ENCODE assay signal across 1 cellular context in the genomic region with DNA sequence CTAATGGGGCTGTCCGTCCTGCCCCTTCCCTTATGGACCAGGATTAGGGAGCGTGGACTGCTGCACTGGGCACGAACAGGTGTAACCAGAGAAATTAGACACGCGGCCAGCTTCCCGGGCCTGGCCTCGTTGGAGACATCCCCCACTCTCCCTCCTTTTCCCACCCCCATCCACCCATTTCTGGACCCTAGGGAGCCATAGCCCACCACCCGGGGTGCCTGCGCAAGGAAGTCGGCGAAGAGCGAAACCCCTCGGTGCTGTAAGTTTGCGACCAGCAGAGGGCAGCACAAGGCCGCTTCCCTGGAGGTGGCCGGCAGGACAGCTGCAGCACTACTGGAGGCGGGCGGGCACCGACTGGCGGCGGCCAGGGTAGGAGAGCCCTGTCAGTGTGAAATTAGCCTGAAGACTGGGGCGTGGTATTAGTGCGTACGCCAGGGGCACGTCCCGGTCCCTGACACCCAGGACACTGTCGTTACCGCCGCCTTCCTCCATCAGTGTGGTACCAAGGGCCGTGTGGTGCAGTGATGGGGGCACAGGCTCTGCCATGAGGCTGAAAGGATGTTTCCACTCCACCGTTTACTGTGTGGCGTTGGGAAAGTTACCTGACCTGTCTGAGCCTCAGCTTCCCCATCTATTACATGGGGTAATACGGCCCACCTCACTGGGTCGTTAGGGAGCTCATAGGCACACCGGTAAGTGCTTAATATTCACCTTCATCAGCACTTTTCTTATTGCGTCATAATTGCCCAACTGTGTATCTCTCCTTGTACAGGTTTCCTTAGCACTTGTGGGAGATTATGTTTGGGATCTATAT.
TF ChIP-seq lines count a peak whose summit lies in the region.

No MANE protein-coding gene starts in this region.

TF ChIP-seq in HepG2, 621 proteins besides CTCF, POLR2A, EP300 and RAD21 (continued from another document and continues in another):
- no peak for TF ChIP-seq ZHX2 (IDR thresholded peaks at IDR 0.05; ENCODE audit: low read depth)
- TF ChIP-seq ZHX2 (CRISPR knock-in tag; IDR thresholded peaks at IDR 0.05; ENCODE audit: borderline replicate concordance): no peak
- TF ChIP-seq FOXK2 (IDR thresholded peaks at IDR 0.05): no peak
- peak; percentile 99 for TF ChIP-seq STAG1 (CRISPR knock-in tag; IDR thresholded peaks at IDR 0.05)
- peak; percentile 77 for TF ChIP-seq TEAD3 (CRISPR knock-in tag; optimal IDR thresholded peaks at IDR 0.05; ENCODE audit: borderline replicate concordance)
- TF ChIP-seq ZNF160 (CRISPR knock-in tag; IDR thresholded peaks at IDR 0.05): no peak
- TF ChIP-seq DZIP1 (CRISPR knock-in tag; IDR thresholded peaks at IDR 0.05): no peak
- peak; percentile 61 for TF ChIP-seq POGZ (CRISPR knock-in tag; IDR thresholded peaks at IDR 0.05)
- no peak for TF ChIP-seq BCL6 (CRISPR knock-in tag; IDR thresholded peaks at IDR 0.05)
- no peak for TF ChIP-seq LBX2 (CRISPR knock-in tag; IDR thresholded peaks at IDR 0.05; ENCODE audit: borderline replicate concordance)
- TF ChIP-seq, protein P1, sequence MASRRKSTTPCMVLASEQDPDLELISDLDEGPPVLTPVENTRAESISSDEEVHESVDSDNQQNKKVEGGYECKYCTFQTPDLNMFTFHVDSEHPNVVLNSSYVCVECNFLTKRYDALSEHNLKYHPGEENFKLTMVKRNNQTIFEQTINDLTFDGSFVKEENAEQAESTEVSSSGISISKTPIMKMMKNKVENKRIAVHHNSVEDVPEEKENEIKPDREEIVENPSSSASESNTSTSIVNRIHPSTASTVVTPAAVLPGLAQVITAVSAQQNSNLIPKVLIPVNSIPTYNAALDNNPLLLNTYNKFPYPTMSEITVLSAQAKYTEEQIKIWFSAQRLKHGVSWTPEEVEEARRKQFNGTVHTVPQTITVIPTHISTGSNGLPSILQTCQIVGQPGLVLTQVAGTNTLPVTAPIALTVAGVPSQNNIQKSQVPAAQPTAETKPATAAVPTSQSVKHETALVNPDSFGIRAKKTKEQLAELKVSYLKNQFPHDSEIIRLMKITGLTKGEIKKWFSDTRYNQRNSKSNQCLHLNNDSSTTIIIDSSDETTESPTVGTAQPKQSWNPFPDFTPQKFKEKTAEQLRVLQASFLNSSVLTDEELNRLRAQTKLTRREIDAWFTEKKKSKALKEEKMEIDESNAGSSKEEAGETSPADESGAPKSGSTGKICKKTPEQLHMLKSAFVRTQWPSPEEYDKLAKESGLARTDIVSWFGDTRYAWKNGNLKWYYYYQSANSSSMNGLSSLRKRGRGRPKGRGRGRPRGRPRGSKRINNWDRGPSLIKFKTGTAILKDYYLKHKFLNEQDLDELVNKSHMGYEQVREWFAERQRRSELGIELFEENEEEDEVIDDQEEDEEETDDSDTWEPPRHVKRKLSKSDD (CRISPR knock-in tag; IDR thresholded peaks at IDR 0.05; ENCODE audit: low read depth): no peak
- no peak for TF ChIP-seq PRPF4 (IDR thresholded peaks at IDR 0.05; ENCODE audit: low read depth, low read length, poor library complexity, severe bottlenecking)
- TF ChIP-seq SATB2 (CRISPR knock-in tag; IDR thresholded peaks at IDR 0.05): no peak
- TF ChIP-seq ZNF333 (CRISPR knock-in tag; IDR thresholded peaks at IDR 0.05; ENCODE audit: borderline replicate concordance): peak; percentile 87; the same call in 1 of the 2 replicates
- no peak for TF ChIP-seq ZNF792 (CRISPR knock-in tag; IDR thresholded peaks at IDR 0.05)
- TF ChIP-seq CAMTA2 (CRISPR knock-in tag; IDR thresholded peaks at IDR 0.05; ENCODE audit: borderline replicate concordance): no peak
- TF ChIP-seq ZBTB33 (CRISPR knock-in tag; IDR thresholded peaks at IDR 0.05): peak; percentile 63; the same call in 1 of the 2 replicates
- peak; percentile 81; the same call in 1 of the 2 replicates for TF ChIP-seq ZNF607 (CRISPR knock-in tag; IDR thresholded peaks at IDR 0.05; ENCODE audit: borderline replicate concordance)
- peak; percentile 81 for TF ChIP-seq MAFF (IDR thresholded peaks at IDR 0.05; ENCODE audit: low read depth, low read length)
- TF ChIP-seq MXD1 (CRISPR knock-in tag; IDR thresholded peaks at IDR 0.05): 0 out of 2 replicates have a peak, but pooled peaks have one; percentile 56
- TF ChIP-seq, protein P2, sequence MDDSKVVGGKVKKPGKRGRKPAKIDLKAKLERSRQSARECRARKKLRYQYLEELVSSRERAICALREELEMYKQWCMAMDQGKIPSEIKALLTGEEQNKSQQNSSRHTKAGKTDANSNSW (CRISPR knock-in tag; IDR thresholded peaks at IDR 0.05; ENCODE audit: borderline replicate concordance): no peak
- TF ChIP-seq ZNF10 (CRISPR knock-in tag; IDR thresholded peaks at IDR 0.05; ENCODE audit: borderline replicate concordance, low read depth): no peak
- TF ChIP-seq, protein P3, sequence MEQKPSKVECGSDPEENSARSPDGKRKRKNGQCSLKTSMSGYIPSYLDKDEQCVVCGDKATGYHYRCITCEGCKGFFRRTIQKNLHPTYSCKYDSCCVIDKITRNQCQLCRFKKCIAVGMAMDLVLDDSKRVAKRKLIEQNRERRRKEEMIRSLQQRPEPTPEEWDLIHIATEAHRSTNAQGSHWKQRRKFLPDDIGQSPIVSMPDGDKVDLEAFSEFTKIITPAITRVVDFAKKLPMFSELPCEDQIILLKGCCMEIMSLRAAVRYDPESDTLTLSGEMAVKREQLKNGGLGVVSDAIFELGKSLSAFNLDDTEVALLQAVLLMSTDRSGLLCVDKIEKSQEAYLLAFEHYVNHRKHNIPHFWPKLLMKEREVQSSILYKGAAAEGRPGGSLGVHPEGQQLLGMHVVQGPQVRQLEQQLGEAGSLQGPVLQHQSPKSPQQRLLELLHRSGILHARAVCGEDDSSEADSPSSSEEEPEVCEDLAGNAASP (CRISPR knock-in tag; IDR thresholded peaks at IDR 0.05; ENCODE audit: borderline replicate concordance): peak; percentile 58; the same call in 1 of the 2 replicates
- TF ChIP-seq MTF2 (CRISPR knock-in tag; IDR thresholded peaks at IDR 0.05; ENCODE audit: borderline replicate concordance): peak; percentile 97
- TF ChIP-seq, protein P4, sequence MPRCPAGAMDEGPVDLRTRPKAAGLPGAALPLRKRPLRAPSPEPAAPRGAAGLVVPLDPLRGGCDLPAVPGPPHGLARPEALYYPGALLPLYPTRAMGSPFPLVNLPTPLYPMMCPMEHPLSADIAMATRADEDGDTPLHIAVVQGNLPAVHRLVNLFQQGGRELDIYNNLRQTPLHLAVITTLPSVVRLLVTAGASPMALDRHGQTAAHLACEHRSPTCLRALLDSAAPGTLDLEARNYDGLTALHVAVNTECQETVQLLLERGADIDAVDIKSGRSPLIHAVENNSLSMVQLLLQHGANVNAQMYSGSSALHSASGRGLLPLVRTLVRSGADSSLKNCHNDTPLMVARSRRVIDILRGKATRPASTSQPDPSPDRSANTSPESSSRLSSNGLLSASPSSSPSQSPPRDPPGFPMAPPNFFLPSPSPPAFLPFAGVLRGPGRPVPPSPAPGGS (CRISPR knock-in tag; IDR thresholded peaks at IDR 0.05): peak; percentile 25; the same call in 1 of the 2 replicates
- TF ChIP-seq ZUFSP (CRISPR knock-in tag; IDR thresholded peaks at IDR 0.05; ENCODE audit: borderline replicate concordance): no peak
- no peak for TF ChIP-seq SIX4 (CRISPR knock-in tag; IDR thresholded peaks at IDR 0.05)
- peak; percentile 82; the same call in 1 of the 2 replicates for TF ChIP-seq KLF13 (CRISPR knock-in tag; IDR thresholded peaks at IDR 0.05)
- TF ChIP-seq ZNF225 (CRISPR knock-in tag; IDR thresholded peaks at IDR 0.05): peak; percentile 67; the same call in 1 of the 2 replicates
- TF ChIP-seq ZFP41 (CRISPR knock-in tag; IDR thresholded peaks at IDR 0.05; ENCODE audit: borderline replicate concordance): no peak
- no peak for TF ChIP-seq CCAR2 (optimal IDR thresholded peaks at IDR 0.05; ENCODE audit: low read depth, low read length)
- 0 out of 2 replicates have a peak, but pooled peaks have one; percentile 32 for TF ChIP-seq MEIS2 (CRISPR knock-in tag; IDR thresholded peaks at IDR 0.05)
- peak; percentile 38; the same call in 1 of the 2 replicates for TF ChIP-seq NFE2L1 (CRISPR knock-in tag; IDR thresholded peaks at IDR 0.05; ENCODE audit: borderline replicate concordance)
- 0 out of 2 replicates have a peak, but pooled peaks have one; percentile 60 for TF ChIP-seq RELA (CRISPR knock-in tag; IDR thresholded peaks at IDR 0.05)
- no peak for TF ChIP-seq ZNF451 (CRISPR knock-in tag; IDR thresholded peaks at IDR 0.05)
- TF ChIP-seq PHF5A (CRISPR knock-in tag; IDR thresholded peaks at IDR 0.05; ENCODE audit: low read depth, unreplicated experiment): no peak
